Comparison of ENCODE assay signal across 1 cellular context in the genomic region with DNA sequence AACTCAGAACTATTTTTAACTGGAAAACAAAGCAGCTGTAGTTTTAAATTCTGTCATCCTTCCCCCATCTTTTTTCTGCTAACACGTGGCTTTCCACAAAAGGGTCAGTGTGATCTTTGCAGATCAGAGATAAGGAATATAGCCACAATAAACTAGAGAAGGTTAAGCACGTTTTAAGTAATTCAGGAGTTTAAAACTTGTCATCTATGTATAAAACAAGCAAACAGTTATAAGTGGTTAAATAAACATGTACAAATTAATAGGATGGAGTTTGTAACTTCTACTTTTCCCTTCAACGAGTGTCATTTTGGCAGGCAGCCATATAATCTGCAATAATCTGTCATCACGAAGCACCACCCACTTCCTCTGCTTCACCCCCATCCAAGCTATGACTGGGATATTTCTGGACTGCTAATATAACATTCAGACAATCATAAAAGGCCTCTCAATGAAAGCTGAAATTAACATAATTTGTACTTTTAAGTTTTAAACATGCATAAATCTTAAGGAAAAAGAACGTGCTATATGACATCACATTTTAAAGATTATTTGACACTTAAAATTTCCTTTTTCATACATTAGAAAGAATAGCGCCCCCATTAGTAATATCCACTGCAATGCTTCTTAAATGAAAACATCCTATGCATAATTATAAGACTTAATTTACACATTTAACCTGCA.
TF ChIP-seq lines count a peak whose summit lies in the region.

No MANE protein-coding gene starts in this region.

TF ChIP-seq in K562, 482 proteins besides CTCF, POLR2A, EP300 and RAD21 (continued from another document and continues in another):
- TF ChIP-seq, protein P1, sequence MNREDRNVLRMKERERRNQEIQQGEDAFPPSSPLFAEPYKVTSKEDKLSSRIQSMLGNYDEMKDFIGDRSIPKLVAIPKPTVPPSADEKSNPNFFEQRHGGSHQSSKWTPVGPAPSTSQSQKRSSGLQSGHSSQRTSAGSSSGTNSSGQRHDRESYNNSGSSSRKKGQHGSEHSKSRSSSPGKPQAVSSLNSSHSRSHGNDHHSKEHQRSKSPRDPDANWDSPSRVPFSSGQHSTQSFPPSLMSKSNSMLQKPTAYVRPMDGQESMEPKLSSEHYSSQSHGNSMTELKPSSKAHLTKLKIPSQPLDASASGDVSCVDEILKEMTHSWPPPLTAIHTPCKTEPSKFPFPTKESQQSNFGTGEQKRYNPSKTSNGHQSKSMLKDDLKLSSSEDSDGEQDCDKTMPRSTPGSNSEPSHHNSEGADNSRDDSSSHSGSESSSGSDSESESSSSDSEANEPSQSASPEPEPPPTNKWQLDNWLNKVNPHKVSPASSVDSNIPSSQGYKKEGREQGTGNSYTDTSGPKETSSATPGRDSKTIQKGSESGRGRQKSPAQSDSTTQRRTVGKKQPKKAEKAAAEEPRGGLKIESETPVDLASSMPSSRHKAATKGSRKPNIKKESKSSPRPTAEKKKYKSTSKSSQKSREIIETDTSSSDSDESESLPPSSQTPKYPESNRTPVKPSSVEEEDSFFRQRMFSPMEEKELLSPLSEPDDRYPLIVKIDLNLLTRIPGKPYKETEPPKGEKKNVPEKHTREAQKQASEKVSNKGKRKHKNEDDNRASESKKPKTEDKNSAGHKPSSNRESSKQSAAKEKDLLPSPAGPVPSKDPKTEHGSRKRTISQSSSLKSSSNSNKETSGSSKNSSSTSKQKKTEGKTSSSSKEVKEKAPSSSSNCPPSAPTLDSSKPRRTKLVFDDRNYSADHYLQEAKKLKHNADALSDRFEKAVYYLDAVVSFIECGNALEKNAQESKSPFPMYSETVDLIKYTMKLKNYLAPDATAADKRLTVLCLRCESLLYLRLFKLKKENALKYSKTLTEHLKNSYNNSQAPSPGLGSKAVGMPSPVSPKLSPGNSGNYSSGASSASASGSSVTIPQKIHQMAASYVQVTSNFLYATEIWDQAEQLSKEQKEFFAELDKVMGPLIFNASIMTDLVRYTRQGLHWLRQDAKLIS (CRISPR knock-in tag; IDR thresholded peaks at IDR 0.05), result no peak
- TF ChIP-seq SRF (CRISPR knock-in tag; IDR thresholded peaks at IDR 0.05) (no peak), ZBTB1 (CRISPR knock-in tag; IDR thresholded peaks at IDR 0.05; ENCODE audit: borderline replicate concordance, low read depth) (no peak), RBFOX2 (IDR thresholded peaks at IDR 0.05; ENCODE audit: low read depth, low read length) (peak; percentile 45; the same call in 1 of the 2 replicates), NR2C2 (CRISPR knock-in tag; IDR thresholded peaks at IDR 0.05) (no peak), NR2C2 (tag; IDR thresholded peaks at IDR 0.05) (peak; percentile 75), STAT5A (IDR thresholded peaks at IDR 0.05; ENCODE audit: borderline replicate concordance, low read length) (no peak; the same call in 1 of the 2 replicates), POLR3G (IDR thresholded peaks at IDR 0.05; ENCODE audit: extremely low read depth, insufficient read length, insufficient replicate concordance) (no peak), RAD51 (IDR thresholded peaks at IDR 0.05; ENCODE audit: borderline replicate concordance, low read depth) (peak; percentile 61; the same call in 1 of the 2 replicates), SAP30 (IDR thresholded peaks at IDR 0.05; ENCODE audit: borderline replicate concordance, insufficient read depth, low read depth, low read length, poor library complexity, severe bottlenecking) (no peak), ZBTB26 (CRISPR knock-in tag; IDR thresholded peaks at IDR 0.05) (no peak), MECOM (CRISPR knock-in tag; IDR thresholded peaks at IDR 0.05) (no peak), MEF2D (tag; conservative IDR thresholded peaks at IDR 0.05; ENCODE audit: low read depth) (peak; percentile 66; the same call in 1 of the 2 replicates), ZNF436 (CRISPR knock-in tag; IDR thresholded peaks at IDR 0.05) (no peak), FIP1L1 (IDR thresholded peaks at IDR 0.05; ENCODE audit: low read depth, low read length, poor library complexity, severe bottlenecking) (no peak), KDM1A (IDR thresholded peaks at IDR 0.05) (peak in 1 of 2 experiments; percentile 51; a peak in 2 of 4 replicates), TAF15 (IDR thresholded peaks at IDR 0.05; ENCODE audit: low read depth, low read length) (no peak), GTF2A2 (tag; IDR thresholded peaks at IDR 0.05) (no peak), CAMTA2 (CRISPR knock-in tag; conservative IDR thresholded peaks at IDR 0.05) (no peak), GATAD2A (IDR thresholded peaks at IDR 0.05) (no peak), PKNOX1 (IDR thresholded peaks at IDR 0.05) (peak; percentile 67), ZBED1 (IDR thresholded peaks at IDR 0.05) (no peak), ZNF134 (CRISPR knock-in tag; conservative IDR thresholded peaks at IDR 0.05) (no peak)
- TF ChIP-seq, protein P2, sequence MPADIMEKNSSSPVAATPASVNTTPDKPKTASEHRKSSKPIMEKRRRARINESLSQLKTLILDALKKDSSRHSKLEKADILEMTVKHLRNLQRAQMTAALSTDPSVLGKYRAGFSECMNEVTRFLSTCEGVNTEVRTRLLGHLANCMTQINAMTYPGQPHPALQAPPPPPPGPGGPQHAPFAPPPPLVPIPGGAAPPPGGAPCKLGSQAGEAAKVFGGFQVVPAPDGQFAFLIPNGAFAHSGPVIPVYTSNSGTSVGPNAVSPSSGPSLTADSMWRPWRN (IDR thresholded peaks at IDR 0.05; ENCODE audit: low read depth), result no peak; the same call in 1 of the 2 replicates
- TF ChIP-seq, protein P3, sequence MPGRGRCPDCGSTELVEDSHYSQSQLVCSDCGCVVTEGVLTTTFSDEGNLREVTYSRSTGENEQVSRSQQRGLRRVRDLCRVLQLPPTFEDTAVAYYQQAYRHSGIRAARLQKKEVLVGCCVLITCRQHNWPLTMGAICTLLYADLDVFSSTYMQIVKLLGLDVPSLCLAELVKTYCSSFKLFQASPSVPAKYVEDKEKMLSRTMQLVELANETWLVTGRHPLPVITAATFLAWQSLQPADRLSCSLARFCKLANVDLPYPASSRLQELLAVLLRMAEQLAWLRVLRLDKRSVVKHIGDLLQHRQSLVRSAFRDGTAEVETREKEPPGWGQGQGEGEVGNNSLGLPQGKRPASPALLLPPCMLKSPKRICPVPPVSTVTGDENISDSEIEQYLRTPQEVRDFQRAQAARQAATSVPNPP (IDR thresholded peaks at IDR 0.05; ENCODE audit: borderline replicate concordance, insufficient read depth, insufficient read length), result no peak
- TF ChIP-seq, protein P4, sequence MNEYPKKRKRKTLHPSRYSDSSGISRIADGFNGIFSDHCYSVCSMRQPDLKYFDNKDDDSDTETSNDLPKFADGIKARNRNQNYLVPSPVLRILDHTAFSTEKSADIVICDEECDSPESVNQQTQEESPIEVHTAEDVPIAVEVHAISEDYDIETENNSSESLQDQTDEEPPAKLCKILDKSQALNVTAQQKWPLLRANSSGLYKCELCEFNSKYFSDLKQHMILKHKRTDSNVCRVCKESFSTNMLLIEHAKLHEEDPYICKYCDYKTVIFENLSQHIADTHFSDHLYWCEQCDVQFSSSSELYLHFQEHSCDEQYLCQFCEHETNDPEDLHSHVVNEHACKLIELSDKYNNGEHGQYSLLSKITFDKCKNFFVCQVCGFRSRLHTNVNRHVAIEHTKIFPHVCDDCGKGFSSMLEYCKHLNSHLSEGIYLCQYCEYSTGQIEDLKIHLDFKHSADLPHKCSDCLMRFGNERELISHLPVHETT (CRISPR knock-in tag; conservative IDR thresholded peaks at IDR 0.05 in 1 of 2, IDR thresholded peaks at IDR 0.05 in 1 of 2), result peak in 1 of 2 experiments; percentile 43; a peak in 1 of 4 replicates
- TF ChIP-seq, protein P5, sequence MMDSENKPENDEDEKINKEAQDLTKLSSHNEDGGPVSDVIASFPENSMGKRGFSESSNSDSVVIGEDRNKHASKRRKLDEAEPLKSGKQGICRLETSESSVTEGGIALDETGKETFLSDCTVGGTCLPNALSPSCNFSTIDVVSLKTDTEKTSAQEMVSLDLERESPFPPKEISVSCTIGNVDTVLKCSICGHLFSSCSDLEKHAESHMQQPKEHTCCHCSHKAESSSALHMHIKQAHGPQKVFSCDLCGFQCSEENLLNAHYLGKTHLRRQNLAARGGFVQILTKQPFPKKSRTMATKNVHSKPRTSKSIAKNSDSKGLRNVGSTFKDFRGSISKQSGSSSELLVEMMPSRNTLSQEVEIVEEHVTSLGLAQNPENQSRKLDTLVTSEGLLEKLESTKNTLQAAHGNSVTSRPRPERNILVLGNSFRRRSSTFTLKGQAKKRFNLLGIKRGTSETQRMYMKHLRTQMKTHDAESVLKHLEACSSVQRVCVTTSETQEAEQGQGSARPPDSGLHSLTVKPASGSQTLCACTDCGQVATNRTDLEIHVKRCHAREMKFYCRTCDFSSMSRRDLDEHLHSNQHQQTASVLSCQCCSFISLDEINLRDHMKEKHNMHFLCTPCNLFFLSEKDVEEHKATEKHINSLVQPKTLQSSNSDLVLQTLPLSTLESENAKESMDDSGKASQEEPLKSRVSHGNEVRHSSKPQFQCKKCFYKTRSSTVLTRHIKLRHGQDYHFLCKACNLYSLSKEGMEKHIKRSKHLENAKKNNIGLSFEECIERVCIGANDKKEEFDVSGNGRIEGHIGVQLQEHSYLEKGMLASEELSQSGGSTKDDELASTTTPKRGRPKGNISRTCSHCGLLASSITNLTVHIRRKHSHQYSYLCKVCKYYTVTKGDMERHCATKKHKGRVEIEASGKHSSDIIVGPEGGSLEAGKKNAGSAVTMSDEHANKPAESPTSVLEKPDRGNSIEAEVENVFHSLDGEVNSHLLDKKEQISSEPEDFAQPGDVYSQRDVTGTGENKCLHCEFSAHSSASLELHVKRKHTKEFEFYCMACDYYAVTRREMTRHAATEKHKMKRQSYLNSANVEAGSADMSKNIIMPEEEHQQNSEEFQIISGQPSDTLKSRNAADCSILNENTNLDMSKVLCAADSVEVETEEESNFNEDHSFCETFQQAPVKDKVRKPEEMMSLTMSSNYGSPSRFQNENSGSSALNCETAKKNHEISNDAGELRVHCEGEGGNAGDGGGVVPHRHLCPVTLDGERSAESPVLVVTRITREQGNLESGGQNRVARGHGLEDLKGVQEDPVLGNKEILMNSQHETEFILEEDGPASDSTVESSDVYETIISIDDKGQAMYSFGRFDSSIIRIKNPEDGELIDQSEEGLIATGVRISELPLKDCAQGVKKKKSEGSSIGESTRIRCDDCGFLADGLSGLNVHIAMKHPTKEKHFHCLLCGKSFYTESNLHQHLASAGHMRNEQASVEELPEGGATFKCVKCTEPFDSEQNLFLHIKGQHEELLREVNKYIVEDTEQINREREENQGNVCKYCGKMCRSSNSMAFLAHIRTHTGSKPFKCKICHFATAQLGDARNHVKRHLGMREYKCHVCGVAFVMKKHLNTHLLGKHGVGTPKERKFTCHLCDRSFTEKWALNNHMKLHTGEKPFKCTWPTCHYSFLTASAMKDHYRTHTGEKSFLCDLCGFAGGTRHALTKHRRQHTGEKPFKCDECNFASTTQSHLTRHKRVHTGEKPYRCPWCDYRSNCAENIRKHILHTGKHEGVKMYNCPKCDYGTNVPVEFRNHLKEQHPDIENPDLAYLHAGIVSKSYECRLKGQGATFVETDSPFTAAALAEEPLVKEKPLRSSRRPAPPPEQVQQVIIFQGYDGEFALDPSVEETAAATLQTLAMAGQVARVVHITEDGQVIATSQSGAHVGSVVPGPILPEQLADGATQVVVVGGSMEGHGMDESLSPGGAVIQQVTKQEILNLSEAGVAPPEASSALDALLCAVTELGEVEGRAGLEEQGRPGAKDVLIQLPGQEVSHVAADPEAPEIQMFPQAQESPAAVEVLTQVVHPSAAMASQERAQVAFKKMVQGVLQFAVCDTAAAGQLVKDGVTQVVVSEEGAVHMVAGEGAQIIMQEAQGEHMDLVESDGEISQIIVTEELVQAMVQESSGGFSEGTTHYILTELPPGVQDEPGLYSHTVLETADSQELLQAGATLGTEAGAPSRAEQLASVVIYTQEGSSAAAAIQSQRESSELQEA (IDR thresholded peaks at IDR 0.05; ENCODE audit: low read depth), result no peak; the same call in 1 of the 2 replicates
- TF ChIP-seq, protein P6, sequence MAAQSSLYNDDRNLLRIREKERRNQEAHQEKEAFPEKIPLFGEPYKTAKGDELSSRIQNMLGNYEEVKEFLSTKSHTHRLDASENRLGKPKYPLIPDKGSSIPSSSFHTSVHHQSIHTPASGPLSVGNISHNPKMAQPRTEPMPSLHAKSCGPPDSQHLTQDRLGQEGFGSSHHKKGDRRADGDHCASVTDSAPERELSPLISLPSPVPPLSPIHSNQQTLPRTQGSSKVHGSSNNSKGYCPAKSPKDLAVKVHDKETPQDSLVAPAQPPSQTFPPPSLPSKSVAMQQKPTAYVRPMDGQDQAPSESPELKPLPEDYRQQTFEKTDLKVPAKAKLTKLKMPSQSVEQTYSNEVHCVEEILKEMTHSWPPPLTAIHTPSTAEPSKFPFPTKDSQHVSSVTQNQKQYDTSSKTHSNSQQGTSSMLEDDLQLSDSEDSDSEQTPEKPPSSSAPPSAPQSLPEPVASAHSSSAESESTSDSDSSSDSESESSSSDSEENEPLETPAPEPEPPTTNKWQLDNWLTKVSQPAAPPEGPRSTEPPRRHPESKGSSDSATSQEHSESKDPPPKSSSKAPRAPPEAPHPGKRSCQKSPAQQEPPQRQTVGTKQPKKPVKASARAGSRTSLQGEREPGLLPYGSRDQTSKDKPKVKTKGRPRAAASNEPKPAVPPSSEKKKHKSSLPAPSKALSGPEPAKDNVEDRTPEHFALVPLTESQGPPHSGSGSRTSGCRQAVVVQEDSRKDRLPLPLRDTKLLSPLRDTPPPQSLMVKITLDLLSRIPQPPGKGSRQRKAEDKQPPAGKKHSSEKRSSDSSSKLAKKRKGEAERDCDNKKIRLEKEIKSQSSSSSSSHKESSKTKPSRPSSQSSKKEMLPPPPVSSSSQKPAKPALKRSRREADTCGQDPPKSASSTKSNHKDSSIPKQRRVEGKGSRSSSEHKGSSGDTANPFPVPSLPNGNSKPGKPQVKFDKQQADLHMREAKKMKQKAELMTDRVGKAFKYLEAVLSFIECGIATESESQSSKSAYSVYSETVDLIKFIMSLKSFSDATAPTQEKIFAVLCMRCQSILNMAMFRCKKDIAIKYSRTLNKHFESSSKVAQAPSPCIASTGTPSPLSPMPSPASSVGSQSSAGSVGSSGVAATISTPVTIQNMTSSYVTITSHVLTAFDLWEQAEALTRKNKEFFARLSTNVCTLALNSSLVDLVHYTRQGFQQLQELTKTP (IDR thresholded peaks at IDR 0.05; ENCODE audit: low read depth in 1 of 2, partially characterized antibody in 2 of 2), result peak in 1 of 2 experiments; percentile 93
